26 cellular contexts compared by ENCODE assay signal in the genomic region with DNA sequence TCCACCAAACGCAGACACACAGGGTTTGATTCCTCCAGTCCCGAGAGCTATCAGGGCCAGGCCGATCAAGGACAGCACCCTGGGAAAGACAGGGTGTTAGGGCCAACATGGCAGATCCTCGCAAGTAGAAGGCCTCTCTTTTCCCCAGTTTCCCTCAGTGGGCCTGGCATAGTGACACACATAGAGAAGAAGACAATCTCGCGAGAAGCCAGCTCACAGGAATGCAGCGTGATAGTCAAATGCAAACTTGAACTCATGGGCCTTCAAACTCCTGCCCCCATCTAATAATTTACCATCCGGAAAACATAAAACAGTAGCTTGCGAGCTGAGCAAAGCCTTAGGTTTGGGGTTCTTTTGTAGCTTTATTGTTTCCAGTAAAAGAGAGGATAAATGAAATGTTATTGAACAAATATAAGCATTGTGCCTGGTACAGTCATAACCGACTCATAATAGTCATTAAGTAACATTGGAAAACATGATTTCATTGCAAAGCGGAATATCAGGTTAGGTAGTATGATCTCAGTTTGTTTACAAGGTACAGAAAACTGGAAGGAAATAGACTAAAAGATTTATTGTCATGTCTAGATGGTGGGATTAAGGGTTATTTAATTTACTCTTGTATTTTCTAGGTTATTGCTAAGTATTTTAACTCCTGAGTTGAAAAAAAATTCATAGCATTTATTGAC. TPM values are rescaled to one million over a fixed set of nuclear protein-coding genes. Genes with fewer than 3 reads are reported as not detected.
"Had no signal": no experiment of that assay in that cellular context is flagged by ENCODE, and none has a peak within 500 bp of the region (broad histone marks: within the 10 kb centered on the region; RNA-seq: fewer than 3 reads in every experiment).

No MANE protein-coding gene starts in this region.

- H3K27me3 Mint-ChIP-seq: activated CD4-positive, alpha-beta T cell treated with anti-CD3 and anti-CD28 coated beads, Interleukin-2, amount 10 ng/mL, durations not matched to agents 24 days and 14 days had no signal

- H3K27me3 ChIP-seq: breast epithelium, gastroesophageal sphincter, hepatocyte, upper lobe of left lung had no signal

- DNase-seq: activated CD4-positive, alpha-beta memory T cell treated with anti-CD3 and anti-CD28 coated beads, Interleukin-2, amount 10 ng/mL, durations not matched to agents 7 days and 5 days; activated CD4-positive, alpha-beta T cell treated with anti-CD3 and anti-CD28 coated beads, Interleukin-2, amount 10 ng/mL, durations not matched to agents 24 days and 14 days; activated CD4-positive, CD25-positive, alpha-beta regulatory T cell treated with anti-CD3 and anti-CD28 coated beads, Interleukin-2, amount 50 U/mL, for 72 hours; activated naive CD4-positive, alpha-beta T cell; activated T-cell treated with anti-CD3 and anti-CD28 coated beads, Interleukin-2, amount 50 U/mL, for 72 hours; dermis blood vessel endothelial cell; effector CD4-positive, alpha-beta T cell; kidney; left colon; naive thymus-derived CD8-positive, alpha-beta T cell; stimulated activated CD4-positive, alpha-beta T cell treated with anti-CD3 and anti-CD28 coated beads, Interleukin-12 subunit alpha, Interleukin-12 subunit beta, amount 100 ng/mL, for 4 hours; stimulated activated CD4-positive, alpha-beta T cell treated with anti-CD3 and anti-CD28 coated beads, Interleukin-4, amount 100 ng/mL, for 1 hour; SW 1271; T-helper 9 cell; upper lobe of left lung; WERI-Rb-1 had no signal

- H3K36me3 ChIP-seq: breast epithelium, gastroesophageal sphincter, upper lobe of left lung, WERI-Rb-1 had no signal

- H3K4me2 ChIP-seq: hepatocyte had no signal

- H3K27ac Mint-ChIP-seq: activated CD4-positive, alpha-beta memory T cell treated with anti-CD3 and anti-CD28 coated beads, Interleukin-2, amount 10 ng/mL, durations not matched to agents 7 days and 5 days; activated CD4-positive, alpha-beta T cell treated with anti-CD3 and anti-CD28 coated beads, Interleukin-2, amount 10 ng/mL, durations not matched to agents 24 days and 14 days; activated naive CD4-positive, alpha-beta T cell treated with anti-CD3 and anti-CD28 coated beads, Interleukin-2, amount 50 U/mL, for 72 hours; activated T-cell treated with anti-CD3 and anti-CD28 coated beads, Interleukin-2, amount 50 U/mL, for 72 hours; naive thymus-derived CD8-positive, alpha-beta T cell; stimulated activated naive CD8-positive, alpha-beta T cell treated with anti-CD3 and anti-CD28 coated beads, Interleukin-15, Interleukin-2, amounts not matched to agents 100 ng/mL and 50 ng/mL, for 24 hours; T-helper 1 cell treated with Interleukin-12 subunit alpha and Interleukin-12 subunit beta and Interleukin-4 antibody, amounts not matched to agents 30 μg/mL and 1 μg/mL, for 36 hours had no signal

- H3K9me3 Mint-ChIP-seq: activated CD4-positive, alpha-beta memory T cell treated with anti-CD3 and anti-CD28 coated beads, Interleukin-2, amount 10 ng/mL, durations not matched to agents 7 days and 5 days; activated CD4-positive, alpha-beta T cell treated with anti-CD3 and anti-CD28 coated beads, Interleukin-2, amount 10 ng/mL, durations not matched to agents 24 days and 14 days; activated naive CD4-positive, alpha-beta T cell treated with anti-CD3 and anti-CD28 coated beads, Interleukin-2, amount 50 U/mL, for 72 hours; activated T-cell treated with anti-CD3 and anti-CD28 coated beads, Interleukin-2, amount 50 U/mL, for 72 hours; central memory CD8-positive, alpha-beta T cell; naive thymus-derived CD8-positive, alpha-beta T cell; stimulated activated naive CD8-positive, alpha-beta T cell treated with anti-CD3 and anti-CD28 coated beads, Interleukin-15, Interleukin-2, amounts not matched to agents 100 ng/mL and 50 ng/mL, for 24 hours; T-helper 1 cell treated with Interleukin-12 subunit alpha and Interleukin-12 subunit beta and Interleukin-4 antibody, amounts not matched to agents 30 μg/mL and 1 μg/mL, for 36 hours had no signal

- H2AFZ ChIP-seq: hepatocyte had no signal

- H3K9me3 ChIP-seq: breast epithelium, gastroesophageal sphincter, upper lobe of left lung had no signal

- H3K4me3 Mint-ChIP-seq: activated CD4-positive, alpha-beta memory T cell treated with anti-CD3 and anti-CD28 coated beads, Interleukin-2, amount 10 ng/mL, durations not matched to agents 7 days and 5 days; activated CD4-positive, alpha-beta T cell treated with anti-CD3 and anti-CD28 coated beads, Interleukin-2, amount 10 ng/mL, durations not matched to agents 24 days and 14 days; activated T-cell treated with anti-CD3 and anti-CD28 coated beads, Interleukin-2, amount 50 U/mL, for 72 hours; central memory CD8-positive, alpha-beta T cell; naive thymus-derived CD8-positive, alpha-beta T cell; stimulated activated naive CD8-positive, alpha-beta T cell treated with anti-CD3 and anti-CD28 coated beads, Interleukin-15, Interleukin-2, amounts not matched to agents 100 ng/mL and 50 ng/mL, for 24 hours; T-helper 1 cell treated with Interleukin-12 subunit alpha and Interleukin-12 subunit beta and Interleukin-4 antibody, amounts not matched to agents 30 μg/mL and 1 μg/mL, for 36 hours had no signal

- H3K27ac ChIP-seq: breast epithelium, gastroesophageal sphincter, hepatocyte, upper lobe of left lung, WERI-Rb-1 had no signal

- H3K4me1 Mint-ChIP-seq: activated CD4-positive, alpha-beta memory T cell treated with anti-CD3 and anti-CD28 coated beads, Interleukin-2, amount 10 ng/mL, durations not matched to agents 7 days and 5 days; activated CD4-positive, alpha-beta T cell treated with anti-CD3 and anti-CD28 coated beads, Interleukin-2, amount 10 ng/mL, durations not matched to agents 24 days and 14 days; central memory CD8-positive, alpha-beta T cell; naive thymus-derived CD8-positive, alpha-beta T cell had no signal

- H3K36me3 Mint-ChIP-seq: activated naive CD4-positive, alpha-beta T cell treated with anti-CD3 and anti-CD28 coated beads, Interleukin-2, amount 50 U/mL, for 72 hours; naive thymus-derived CD8-positive, alpha-beta T cell had no signal

- H3K4me3 ChIP-seq: breast epithelium, gastroesophageal sphincter, hepatocyte, skin epidermis, upper lobe of left lung had no signal

- H3K4me1 ChIP-seq: breast epithelium, gastroesophageal sphincter, upper lobe of left lung had no signal

- ATAC-seq: activated naive CD4-positive, alpha-beta T cell treated with anti-CD3 and anti-CD28 coated beads, Interleukin-2, amount 50 U/mL, for 72 hours; activated T-cell treated with anti-CD3 and anti-CD28 coated beads, Interleukin-2, amount 50 U/mL, for 72 hours; gastroesophageal sphincter; left colon; naive thymus-derived CD8-positive, alpha-beta T cell; sciatic nerve had no signal

- H3K79me2 ChIP-seq: hepatocyte had no signal

RNA-seq across cellular contexts. Expression of gene SLC15A1, which starts 30.5 kb away (rescaled TPM):
- total RNA-seq: activated CD4-positive, alpha-beta memory T cell treated with anti-CD3 and anti-CD28 coated beads, Interleukin-2, amount 10 ng/mL, durations not matched to agents 7 days and 5 days; activated CD4-positive, alpha-beta T cell treated with anti-CD3 and anti-CD28 coated beads, Interleukin-2, amount 10 ng/mL, durations not matched to agents 24 days and 14 days; activated naive CD4-positive, alpha-beta T cell treated with anti-CD3 and anti-CD28 coated beads, Interleukin-2, amount 50 U/mL, for 72 hours; activated T-cell treated with anti-CD3 and anti-CD28 coated beads, Interleukin-2, amount 50 U/mL, for 72 hours; dermis blood vessel endothelial cell; naive thymus-derived CD8-positive, alpha-beta T cell; subcutaneous adipose tissue had no signal
- polyA plus RNA-seq: naive thymus-derived CD8-positive, alpha-beta T cell had no signal
